ENCODE assay signal across 1 cellular context in genomic region chr6:43274127-43274915, GRCh38.
TF ChIP-seq lines count a peak whose summit lies in the region.

No MANE protein-coding gene starts in this region.

TF ChIP-seq in GM23338, 12 proteins besides CTCF, POLR2A, EP300 and RAD21 (continued from another document):
- TF ChIP-seq, protein P1, sequence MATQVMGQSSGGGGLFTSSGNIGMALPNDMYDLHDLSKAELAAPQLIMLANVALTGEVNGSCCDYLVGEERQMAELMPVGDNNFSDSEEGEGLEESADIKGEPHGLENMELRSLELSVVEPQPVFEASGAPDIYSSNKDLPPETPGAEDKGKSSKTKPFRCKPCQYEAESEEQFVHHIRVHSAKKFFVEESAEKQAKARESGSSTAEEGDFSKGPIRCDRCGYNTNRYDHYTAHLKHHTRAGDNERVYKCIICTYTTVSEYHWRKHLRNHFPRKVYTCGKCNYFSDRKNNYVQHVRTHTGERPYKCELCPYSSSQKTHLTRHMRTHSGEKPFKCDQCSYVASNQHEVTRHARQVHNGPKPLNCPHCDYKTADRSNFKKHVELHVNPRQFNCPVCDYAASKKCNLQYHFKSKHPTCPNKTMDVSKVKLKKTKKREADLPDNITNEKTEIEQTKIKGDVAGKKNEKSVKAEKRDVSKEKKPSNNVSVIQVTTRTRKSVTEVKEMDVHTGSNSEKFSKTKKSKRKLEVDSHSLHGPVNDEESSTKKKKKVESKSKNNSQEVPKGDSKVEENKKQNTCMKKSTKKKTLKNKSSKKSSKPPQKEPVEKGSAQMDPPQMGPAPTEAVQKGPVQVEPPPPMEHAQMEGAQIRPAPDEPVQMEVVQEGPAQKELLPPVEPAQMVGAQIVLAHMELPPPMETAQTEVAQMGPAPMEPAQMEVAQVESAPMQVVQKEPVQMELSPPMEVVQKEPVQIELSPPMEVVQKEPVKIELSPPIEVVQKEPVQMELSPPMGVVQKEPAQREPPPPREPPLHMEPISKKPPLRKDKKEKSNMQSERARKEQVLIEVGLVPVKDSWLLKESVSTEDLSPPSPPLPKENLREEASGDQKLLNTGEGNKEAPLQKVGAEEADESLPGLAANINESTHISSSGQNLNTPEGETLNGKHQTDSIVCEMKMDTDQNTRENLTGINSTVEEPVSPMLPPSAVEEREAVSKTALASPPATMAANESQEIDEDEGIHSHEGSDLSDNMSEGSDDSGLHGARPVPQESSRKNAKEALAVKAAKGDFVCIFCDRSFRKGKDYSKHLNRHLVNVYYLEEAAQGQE (IDR thresholded peaks at IDR 0.05; ENCODE audit: unreplicated experiment), result no peak
- no peak for TF ChIP-seq EZH2 (IDR thresholded peaks at IDR 0.05; ENCODE audit: low read depth, unreplicated experiment)
- TF ChIP-seq ZNF331 (CRISPR knock-in tag; IDR thresholded peaks at IDR 0.05; ENCODE audit: low read depth), result no peak
- no peak for TF ChIP-seq CREB1 (CRISPR knock-in tag; IDR thresholded peaks at IDR 0.05; ENCODE audit: low read depth)
- TF ChIP-seq EZH2phosphoT487 (IDR thresholded peaks at IDR 0.05; ENCODE audit: unreplicated experiment), result no peak
